In the genomic region with DNA sequence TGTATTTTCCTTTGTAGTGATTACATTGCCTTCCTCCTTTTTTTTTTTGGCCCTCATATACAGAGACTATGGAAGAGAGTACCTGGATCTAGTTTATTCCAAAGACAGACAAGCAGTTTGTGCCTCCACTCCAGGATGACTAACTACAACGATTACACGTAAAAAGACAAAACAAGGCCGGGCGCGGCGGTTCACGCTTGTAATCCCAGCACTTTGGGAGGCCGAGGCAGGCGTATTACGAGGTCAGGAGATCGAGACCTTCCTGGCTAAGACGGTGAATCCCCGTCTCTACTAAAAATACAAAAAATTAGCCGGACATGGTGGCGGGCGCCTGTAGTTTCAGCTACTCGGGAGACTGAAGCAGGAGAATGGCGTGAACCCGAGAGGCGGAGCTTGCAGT, we compare ENCODE assay signal across 17 cellular contexts. TPM values are rescaled to one million over a fixed set of nuclear protein-coding genes. Genes with fewer than 3 reads are reported as not detected.
DNase-seq lines count a peak whose midpoint lies in the region; ATAC-seq and TF ChIP-seq lines count a peak whose summit lies in the region.
"Had no signal": no experiment of that assay in that cellular context is flagged by ENCODE, and none has a peak within 500 bp of the region (broad histone marks: within the 10 kb centered on the region; RNA-seq: fewer than 3 reads in every experiment).

No MANE protein-coding gene starts in this region.

- peaks cover 7% of the 10 kb centered on the region for H3K36me3 Mint-ChIP-seq in T-helper 1 cell treated with Interleukin-12 subunit alpha and Interleukin-12 subunit beta and Interleukin-4 antibody, amounts not matched to agents 30 μg/mL and 1 μg/mL, for 36 hours (ENCODE audit: low read depth)
- H3K36me3 Mint-ChIP-seq in activated naive CD8-positive, alpha-beta T cell treated with anti-CD3 and anti-CD28 coated beads, Interleukin-2, amount 50 U/mL, for 24 hours (ENCODE audit: low read depth) = peaks cover 8% of the 10 kb centered on the region
- H3K36me3 Mint-ChIP-seq in nephron progenitor cell (ENCODE audit: low read depth) = peaks cover 19% of the 10 kb centered on the region

- no peak for TF ChIP-seq CTCF in nephron progenitor cell (IDR thresholded peaks at IDR 0.05)

- H3K27me3 Mint-ChIP-seq in T-helper 1 cell treated with Interleukin-12 subunit alpha and Interleukin-12 subunit beta and Interleukin-4 antibody, amounts not matched to agents 30 μg/mL and 1 μg/mL, for 36 hours (ENCODE audit: low read depth) = no peaks in the 10 kb centered on the region
- H3K27me3 Mint-ChIP-seq in activated naive CD8-positive, alpha-beta T cell treated with anti-CD3 and anti-CD28 coated beads, Interleukin-2, amount 50 U/mL, for 24 hours = no peaks in the 10 kb centered on the region
- H3K27me3 Mint-ChIP-seq in nephron progenitor cell (ENCODE audit: low read depth, poor library complexity) = peaks cover 2% of the 10 kb centered on the region
- H3K27me3 Mint-ChIP-seq: dendritic cell treated with granulocyte-macrophage colony-stimulating factor and Interleukin-4, amounts not matched to agents 40 ng/mL and 50 ng/mL, for 4 days had no signal

- no peak for DNase-seq in T-helper 1 cell
- DNase-seq in ELF-1 (ENCODE audit: low read depth, low spot score) = peak; percentile 48
- DNase-seq in activated naive CD8-positive, alpha-beta T cell treated with anti-CD3 and anti-CD28 coated beads, Interleukin-2, amount 50 U/mL, for 24 hours = no peak
- no peak for DNase-seq in nephron progenitor cell
- DNase-seq in stimulated activated CD4-positive, alpha-beta T cell treated with anti-CD3 and anti-CD28 coated beads, Interleukin-4, amount 100 ng/mL, for 1 hour = no peak
- DNase-seq in cerebellum (ENCODE audit: low spot score) = no peak
- DNase-seq: 8988T; H7; MM.1S; NCI-H2029 treated with DMSO at 0.1 percent for 48 hours; NCI-H524 treated with DMSO at 0.1 percent for 48 hours; sigmoid colon; stimulated activated CD4-positive, alpha-beta T cell treated with anti-CD3 and anti-CD28 coated beads, Interleukin-2, amount 100 ng/mL, for 48 hours; stimulated activated CD8-positive, alpha-beta memory T cell treated with anti-CD3 and anti-CD28 coated beads, Interleukin-4, amount 100 ng/mL, for 48 hours had no signal

- peak overlapping the region; percentile 40 for H3K4me3 Mint-ChIP-seq in T-helper 1 cell treated with Interleukin-12 subunit alpha and Interleukin-12 subunit beta and Interleukin-4 antibody, amounts not matched to agents 30 μg/mL and 1 μg/mL, for 36 hours
- H3K4me3 Mint-ChIP-seq in activated naive CD8-positive, alpha-beta T cell treated with anti-CD3 and anti-CD28 coated beads, Interleukin-2, amount 50 U/mL, for 24 hours = peak overlapping the region; percentile 86
- H3K4me3 Mint-ChIP-seq in nephron progenitor cell = peak overlapping the region; percentile 86
- H3K4me3 Mint-ChIP-seq: dendritic cell treated with granulocyte-macrophage colony-stimulating factor and Interleukin-4, amounts not matched to agents 40 ng/mL and 50 ng/mL, for 4 days had no signal

- peaks cover 26% of the 10 kb centered on the region for H3K4me1 Mint-ChIP-seq in T-helper 1 cell treated with Interleukin-12 subunit alpha and Interleukin-12 subunit beta and Interleukin-4 antibody, amounts not matched to agents 30 μg/mL and 1 μg/mL, for 36 hours (ENCODE audit: low read depth)
- peaks cover 36% of the 10 kb centered on the region for H3K4me1 Mint-ChIP-seq in activated naive CD8-positive, alpha-beta T cell treated with anti-CD3 and anti-CD28 coated beads, Interleukin-2, amount 50 U/mL, for 24 hours
- H3K4me1 Mint-ChIP-seq in nephron progenitor cell = peaks cover 31% of the 10 kb centered on the region

- no peak for ATAC-seq in activated naive CD8-positive, alpha-beta T cell treated with anti-CD3 and anti-CD28 coated beads, Interleukin-2, amount 50 U/mL, for 24 hours
- ATAC-seq in GM18870 (IDR thresholded peaks at IDR 0.05; ENCODE audit: unreplicated experiment) = no peak

- H3K9me3 Mint-ChIP-seq in T-helper 1 cell treated with Interleukin-12 subunit alpha and Interleukin-12 subunit beta and Interleukin-4 antibody, amounts not matched to agents 30 μg/mL and 1 μg/mL, for 36 hours = no peaks in the 10 kb centered on the region
- no peaks in the 10 kb centered on the region for H3K9me3 Mint-ChIP-seq in activated naive CD8-positive, alpha-beta T cell treated with anti-CD3 and anti-CD28 coated beads, Interleukin-2, amount 50 U/mL, for 24 hours
- peaks cover 16% of the 10 kb centered on the region for H3K9me3 Mint-ChIP-seq in nephron progenitor cell
- H3K9me3 Mint-ChIP-seq: dendritic cell treated with granulocyte-macrophage colony-stimulating factor and Interleukin-4, amounts not matched to agents 40 ng/mL and 50 ng/mL, for 4 days had no signal

- peak overlapping the region; percentile 7 for H3K27ac Mint-ChIP-seq in T-helper 1 cell treated with Interleukin-12 subunit alpha and Interleukin-12 subunit beta and Interleukin-4 antibody, amounts not matched to agents 30 μg/mL and 1 μg/mL, for 36 hours
- no peak overlapping the region for H3K27ac Mint-ChIP-seq in activated naive CD8-positive, alpha-beta T cell treated with anti-CD3 and anti-CD28 coated beads, Interleukin-2, amount 50 U/mL, for 24 hours
- H3K27ac Mint-ChIP-seq in nephron progenitor cell = peak overlapping the region; percentile 50
- H3K27ac Mint-ChIP-seq: dendritic cell treated with granulocyte-macrophage colony-stimulating factor and Interleukin-4, amounts not matched to agents 40 ng/mL and 50 ng/mL, for 4 days had no signal

RNA-seq across cellular contexts. Expression of a gene that starts 2.2 kb away (rescaled TPM):
- 93.8 TPM for total RNA-seq in cerebellum

RNA-seq across cellular contexts. Expression of a gene that starts 52.9 kb away (rescaled TPM):
- total RNA-seq in cerebellum = 15.3 TPM
